9 cellular contexts compared by ENCODE assay signal in the genomic region with DNA sequence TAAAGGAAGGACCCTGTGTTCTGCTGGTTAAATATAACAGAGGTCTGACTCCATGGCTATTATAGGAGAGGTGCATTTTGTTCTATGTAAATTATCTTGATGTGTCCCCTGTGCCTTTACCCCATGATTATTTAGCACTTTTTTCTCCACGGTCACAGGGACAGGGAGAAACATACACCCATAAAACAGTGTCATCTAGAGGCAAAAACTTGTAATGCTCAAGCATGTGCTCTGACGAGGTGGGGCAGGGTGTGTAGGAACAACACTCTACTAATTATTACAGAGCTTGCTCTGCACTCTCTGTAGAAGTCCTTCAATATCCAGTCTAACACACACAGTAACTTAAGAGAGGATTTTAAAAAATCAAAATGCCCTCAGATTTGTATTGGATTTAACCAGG.
DNase-seq lines count a peak whose midpoint lies in the region; ATAC-seq, FAIRE-seq and TF ChIP-seq lines count a peak whose summit lies in the region.
"Had no signal": no experiment of that assay in that cellular context is flagged by ENCODE, and none has a peak within 500 bp of the region (broad histone marks: within the 10 kb centered on the region; RNA-seq: fewer than 3 reads in every experiment).

No MANE protein-coding gene starts in this region.

- H3K9me2 ChIP-seq in SU-DHL-6 (replicated peaks; ENCODE audit: insufficient read depth, low read length) (no peaks in the 10 kb centered on the region), hepatocyte (replicated peaks; ENCODE audit: insufficient read depth) (no peaks in the 10 kb centered on the region)

- H3K36me3 ChIP-seq in SU-DHL-6 (ENCODE audit: low read length) (no peaks in the 10 kb centered on the region), hepatocyte (replicated peaks; ENCODE audit: insufficient read depth, low read depth) (no peaks in the 10 kb centered on the region)

- no peak for TF ChIP-seq POLR2A in A549 (IDR thresholded peaks at IDR 0.05; ENCODE audit: low read length)

- H3K27ac ChIP-seq in A549 (peak overlapping the region; percentile 58 to 60; a peak in 4 of 6 replicates), SU-DHL-6 (ENCODE audit: low read depth, low read length) (no peak overlapping the region), hepatocyte (peak overlapping the region; percentile 93)

- peak overlapping the region; percentile 72; the same call in 2 of the 3 replicates for H3K4me2 ChIP-seq in A549
- no peak overlapping the region for H3K4me2 ChIP-seq in SU-DHL-6 (ENCODE audit: low read depth, low read length, poor library complexity, severe bottlenecking)
- peak overlapping the region; percentile 59 for H3K4me2 ChIP-seq in hepatocyte

- H3K9ac ChIP-seq in SU-DHL-6 (ENCODE audit: low read length), result no peak overlapping the region

- intact Hi-C loops in head of caudate nucleus (cut with DNase I), result no loop called here

- H3K4me1 ChIP-seq in A549 (peaks cover 53% of the 10 kb centered on the region), hepatocyte (ENCODE audit: insufficient read depth) (peaks cover 44% of the 10 kb centered on the region)

- H2AFZ ChIP-seq in SU-DHL-6 (ENCODE audit: low read depth, low read length, severe bottlenecking) (no peak overlapping the region), hepatocyte (no peak overlapping the region)

- ATAC-seq in A549 (peak; percentile 62 to 71; a peak in 3 of 6 replicates), GM19351 (IDR thresholded peaks at IDR 0.05; ENCODE audit: unreplicated experiment) (peak; percentile 51)

- no peaks in the 10 kb centered on the region for H4K20me1 ChIP-seq in SU-DHL-6 (ENCODE audit: low read depth, low read length)
- peaks cover 20% of the 10 kb centered on the region for H4K20me1 ChIP-seq in hepatocyte (ENCODE audit: insufficient read depth, poor library complexity, severe bottlenecking)

- H3K4me3 ChIP-seq in A549, result no peak overlapping the region
- no peak overlapping the region for H3K4me3 ChIP-seq in SU-DHL-6 (ENCODE audit: insufficient read depth, low read length, poor library complexity, severe bottlenecking)
- H3K4me3 ChIP-seq in hepatocyte, result no peak overlapping the region

- peak; percentile 35 to 53; a peak in 4 of 5 replicates for TF ChIP-seq RAD21 in A549 (conservative IDR thresholded peaks at IDR 0.05 in 1 of 2, IDR thresholded peaks at IDR 0.05 in 1 of 2)

- 50% methylated on average over 2 of the region's 2 CpGs for WGBS in A549 (ENCODE audit: missing lambda C conversion rate)
- WGBS in hepatocyte (ENCODE audit: low lambda C conversion rate, missing lambda C conversion rate), result 61% methylated on average over 2 of the region's 2 CpGs

- CTCF ChIA-PET in A549 (lab: Yijun Ruan, JAX), result interaction anchor here (0.5 to 0.6 kb wide), 2 partner anchors 494 to 503 kb away, joined by 3 read pairs; no protein-coding TSS in a partner anchor

- H3K79me2 ChIP-seq in SU-DHL-6 (ENCODE audit: insufficient read depth, low read length), result no peaks in the 10 kb centered on the region
- H3K79me2 ChIP-seq in hepatocyte, result peaks cover 87% of the 10 kb centered on the region

- H3F3A ChIP-seq in SU-DHL-6 (ENCODE audit: insufficient read depth), result no peaks in the 10 kb centered on the region

- no peak for FAIRE-seq in A549 (lab: Jason Lieb, UNC)

- no peaks in the 10 kb centered on the region for H3K27me3 ChIP-seq in SU-DHL-6 (ENCODE audit: low read length)
- H3K27me3 ChIP-seq in hepatocyte, result no peaks in the 10 kb centered on the region

- TF ChIP-seq EP300 in A549 (IDR thresholded peaks at IDR 0.05), result no peak

- TF ChIP-seq CTCF in A549 (IDR thresholded peaks at IDR 0.05) (peak; percentile 35), SU-DHL-6 (IDR thresholded peaks at IDR 0.05; ENCODE audit: insufficient read depth, low read length, poor library complexity, severe bottlenecking) (peak; percentile 24), hepatocyte (IDR thresholded peaks at IDR 0.05; ENCODE audit: poor library complexity) (peak; percentile 40)

- DNase-seq in A549 (ENCODE audit: low read depth in 1 of 2, low spot score in 1 of 2) (peak in 1 of 2 experiments; percentile 19), hepatocyte (ENCODE audit: low spot score) (peak; percentile 64), NCI-H2081 treated with DMSO at 0.1 percent for 48 hours (lab: John Stamatoyannopoulos, UW) (no peak), head of caudate nucleus (no peak), hippocampal formation (lab: John Stamatoyannopoulos, UW) (no peak), T1000 (lab: John Stamatoyannopoulos, UW) (no peak)
- DNase-seq: NCI-H226 had no signal

- POLR2A ChIA-PET in A549 (lab: Yijun Ruan, JAX), result no interaction called here

- H3K9me3 ChIP-seq in A549 (no peaks in the 10 kb centered on the region), SU-DHL-6 (ENCODE audit: insufficient read depth, low read length) (no peaks in the 10 kb centered on the region), hepatocyte (ENCODE audit: low read depth) (no peaks in the 10 kb centered on the region)

TF ChIP-seq in A549, 52 proteins besides CTCF, POLR2A, EP300 and RAD21:
- TF ChIP-seq ESRRA (IDR thresholded peaks at IDR 0.05; ENCODE audit: borderline replicate concordance, low read length) (no peak), ZSCAN20 (CRISPR knock-in tag; IDR thresholded peaks at IDR 0.05) (no peak), FOXS1 (CRISPR knock-in tag; IDR thresholded peaks at IDR 0.05) (no peak), HEYL (CRISPR knock-in tag; IDR thresholded peaks at IDR 0.05) (no peak), RCOR1 (IDR thresholded peaks at IDR 0.05; ENCODE audit: low read depth, low read length) (no peak), SMC3 (IDR thresholded peaks at IDR 0.05) (no peak), MAFK (IDR thresholded peaks at IDR 0.05; ENCODE audit: partially characterized antibody) (no peak), RARB (CRISPR knock-in tag; IDR thresholded peaks at IDR 0.05) (no peak), ZC3H11A (IDR thresholded peaks at IDR 0.05) (no peak), CHD2 (IDR thresholded peaks at IDR 0.05; ENCODE audit: low read length, partially characterized antibody) (no peak)
- TF ChIP-seq, protein P1, sequence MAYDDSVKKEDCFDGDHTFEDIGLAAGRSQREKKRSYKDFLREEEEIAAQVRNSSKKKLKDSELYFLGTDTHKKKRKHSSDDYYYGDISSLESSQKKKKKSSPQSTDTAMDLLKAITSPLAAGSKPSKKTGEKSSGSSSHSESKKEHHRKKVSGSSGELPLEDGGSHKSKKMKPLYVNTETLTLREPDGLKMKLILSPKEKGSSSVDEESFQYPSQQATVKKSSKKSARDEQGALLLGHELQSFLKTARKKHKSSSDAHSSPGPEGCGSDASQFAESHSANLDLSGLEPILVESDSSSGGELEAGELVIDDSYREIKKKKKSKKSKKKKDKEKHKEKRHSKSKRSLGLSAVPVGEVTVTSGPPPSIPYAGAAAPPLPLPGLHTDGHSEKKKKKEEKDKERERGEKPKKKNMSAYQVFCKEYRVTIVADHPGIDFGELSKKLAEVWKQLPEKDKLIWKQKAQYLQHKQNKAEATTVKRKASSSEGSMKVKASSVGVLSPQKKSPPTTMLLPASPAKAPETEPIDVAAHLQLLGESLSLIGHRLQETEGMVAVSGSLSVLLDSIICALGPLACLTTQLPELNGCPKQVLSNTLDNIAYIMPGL (CRISPR knock-in tag; IDR thresholded peaks at IDR 0.05; ENCODE audit: borderline replicate concordance), result no peak
